Comparison of ENCODE assay signal across 8 cellular contexts in genomic region chr7:141072548-141073172, GRCh38. TPM values are rescaled to one million over a fixed set of nuclear protein-coding genes. Genes with fewer than 3 reads are reported as not detected.
DNase-seq lines count a peak whose midpoint lies in the region; ATAC-seq and TF ChIP-seq lines count a peak whose summit lies in the region.

No MANE protein-coding gene starts in this region.

- peak; percentile 24 for TF ChIP-seq POLR2A in prostate gland (IDR thresholded peaks at IDR 0.05)

- peak overlapping the region; percentile 46 to 65 for H3K4me3 ChIP-seq in ascending aorta
- H3K4me3 ChIP-seq in prostate gland, result peak overlapping the region; percentile 41 to 58

- H3K27me3 ChIP-seq in ascending aorta (peaks cover 7% of the 10 kb centered on the region), prostate gland (replicated peaks; ENCODE audit: insufficient read depth) (no peaks in the 10 kb centered on the region)

- no peak for ATAC-seq in GM21619 (IDR thresholded peaks at IDR 0.05; ENCODE audit: unreplicated experiment)

- H3K9me3 ChIP-seq in ascending aorta (no peaks in the 10 kb centered on the region), prostate gland (no peaks in the 10 kb centered on the region)

- DNase-seq in stimulated activated CD4-positive, alpha-beta T cell treated with anti-CD3 and anti-CD28 coated beads, Interleukin-12 subunit alpha, Interleukin-12 subunit beta, amount 100 ng/mL, for 4 hours, result peak; percentile 10
- DNase-seq in stimulated activated CD4-positive, alpha-beta T cell treated with anti-CD3 and anti-CD28 coated beads, Interleukin-4, amount 100 ng/mL, for 4 hours, result no peak
- DNase-seq in NCI-H748 (lab: John Stamatoyannopoulos, UW; ENCODE audit: unreplicated experiment) (peak; percentile 92), ascending aorta (ENCODE audit: low spot score in 2 of 2) (no peak), hepatic stellate cell (ENCODE audit: low spot score) (peak; percentile 51), prostate gland (ENCODE audit: low spot score) (peak; percentile 79)
- no peak for DNase-seq in central memory CD4-positive, alpha-beta T cell

- H3K27ac ChIP-seq in ascending aorta (no peak overlapping the region), prostate gland (peak overlapping the region; percentile 56 to 68)

- H3K4me1 ChIP-seq in ascending aorta (peaks cover 3 to 10% of the 10 kb centered on the region in 2 donors), prostate gland (replicated peaks) (no peaks in the 10 kb centered on the region)

- intact Hi-C loops in ascending aorta (cut with DNase I) (no loop called here), prostate gland (cut with DNase I) (loop anchor here (10.0 kb wide), 1 partner anchor 462 kb away; no protein-coding TSS in a partner anchor)

- no peaks in the 10 kb centered on the region for H3K36me3 ChIP-seq in ascending aorta
- H3K36me3 ChIP-seq in prostate gland, result no peaks in the 10 kb centered on the region

- 0% methylated on average over 44 of the region's 61 CpGs for WGBS in prostate gland

- no peak for TF ChIP-seq CTCF in ascending aorta (IDR thresholded peaks at IDR 0.05)
- no peak for TF ChIP-seq CTCF in prostate gland (IDR thresholded peaks at IDR 0.05)

RNA-seq across cellular contexts. Expression of gene TMEM178B, which starts 1.2 kb away (rescaled TPM):
- total RNA-seq in ascending aorta, result 1.9 TPM
- 1 to 10 TPM; 3.4 to 5.2 TPM for total RNA-seq in prostate gland

RNA-seq across cellular contexts. Expression of gene MRPS33, which starts 57.9 kb away (rescaled TPM):
- total RNA-seq in ascending aorta (8.9 TPM), prostate gland (10 to 100 TPM; 30.0 to 43.0 TPM)

Comparison
In these comparisons a context has a peak if more than half of its experiments do, and no peak if none do; other contexts are left out.
1. DNase-seq: peak in stimulated activated CD4-positive, alpha-beta T cell treated with anti-CD3 and anti-CD28 coated beads, Interleukin-12 subunit alpha, Interleukin-12 subunit beta, amount 100 ng/mL, for 4 hours (single experiment), NCI-H748 (single experiment), hepatic stellate cell (single experiment) and prostate gland (single experiment); none in stimulated activated CD4-positive, alpha-beta T cell treated with anti-CD3 and anti-CD28 coated beads, Interleukin-4, amount 100 ng/mL, for 4 hours (0 of 2), ascending aorta (0 of 2) and central memory CD4-positive, alpha-beta T cell (single experiment).
2. H3K27ac ChIP-seq: peak in prostate gland (2 of 2); none in ascending aorta (0 of 2).